In genomic region chr1:29235955-29236742, GRCh38 we compare ENCODE assay signal across 8 cellular contexts. TPM values are rescaled to one million over a fixed set of nuclear protein-coding genes. Genes with fewer than 3 reads are reported as not detected.
DNase-seq lines count a peak whose midpoint lies in the region; ATAC-seq and TF ChIP-seq lines count a peak whose summit lies in the region.

TSS of gene PTPRU (plus strand) at chr1:29236522. CDS start at chr1:29236645, 123 bp downstream.

- H3K36me3 ChIP-seq in BJ (ENCODE audit: control insufficient read depth, insufficient read depth, low read length) (no peaks in the 10 kb centered on the region), SJCRH30 (no peaks in the 10 kb centered on the region), neutrophil (no peaks in the 10 kb centered on the region)

- CTCF ChIA-PET in BJ (lab: Yijun Ruan, JAX): interaction anchor here (0.6 to 1.4 kb wide), 19 partner anchors 11 to 1583 kb away, joined by 3 to 5 read pairs (median 3); no protein-coding TSS in a partner anchor

- H3K4me3 ChIP-seq in BJ (ENCODE audit: low read depth, low read length): peak within 1 kb of the TSS; percentile 60
- H3K4me3 ChIP-seq in SJCRH30: peak within 1 kb of the TSS; percentile 62
- peak within 1 kb of the TSS; percentile 52 to 61 for H3K4me3 ChIP-seq in neutrophil (ENCODE audit: low read depth in 1 of 2, low read length in 1 of 2)

- POLR2A ChIA-PET in BJ (lab: Charles Lee): no interaction called here

- peak; percentile 78 for ATAC-seq in GM19351 (IDR thresholded peaks at IDR 0.05; ENCODE audit: unreplicated experiment)

- H3K4me1 ChIP-seq in SJCRH30: peaks cover 32% of the 10 kb centered on the region
- peaks cover 30 to 36% of the 10 kb centered on the region in 2 experiments for H3K4me1 ChIP-seq in neutrophil (ENCODE audit: control insufficient read depth in 1 of 2, insufficient read depth in 1 of 2, low read depth in 1 of 2, low read length in 1 of 2)

- peak; percentile 14; the same call in 1 of the 2 replicates for TF ChIP-seq CTCF in BJ (IDR thresholded peaks at IDR 0.05; ENCODE audit: insufficient read depth, low read depth, low read length)
- TF ChIP-seq CTCF in neutrophil (IDR thresholded peaks at IDR 0.05): peak; percentile 95

- H3K27me3 ChIP-seq in BJ (ENCODE audit: control insufficient read depth, insufficient read depth, low read length): no peaks in the 10 kb centered on the region
- H3K27me3 ChIP-seq in SJCRH30: no peaks in the 10 kb centered on the region
- H3K27me3 ChIP-seq in neutrophil: peaks cover 71% of the 10 kb centered on the region

- DNase-seq in BJ (ENCODE audit: low read depth) (no peak), HuH-7 (ENCODE audit: low spot score) (peak; percentile 87), SJCRH30 (peak; percentile 71 to 85), germinal center (ENCODE audit: low spot score) (peak; percentile 91), substantia nigra (lab: John Stamatoyannopoulos, UW) (peak in 45 of 49 donors; percentile 16 to 91 (median 58))
- DNase-seq in activated gamma-delta T cell treated with anti-CD3 and anti-CD28 coated beads, Interleukin-2, amount 50 U/mL, for 16 hours (ENCODE audit: low read depth): peak; percentile 68

- H3K27ac ChIP-seq in SJCRH30 (no peak within 1 kb of the TSS), neutrophil (no peak within 1 kb of the TSS), substantia nigra (ENCODE audit: low read depth, low read length, poor library complexity, severe bottlenecking) (peak within 1 kb of the TSS; percentile 42)

- no peaks in the 10 kb centered on the region for H3K9me3 ChIP-seq in SJCRH30 (replicated peaks)
- H3K9me3 ChIP-seq in neutrophil: no peaks in the 10 kb centered on the region

RNA-seq across cellular contexts. Expression of gene PTPRU, which starts in this region (rescaled TPM):
- polyA plus RNA-seq in BJ (2011; rRNA removed): 12.8 and 19.8 TPM in 2 replicates
- 20.9 and 26.4 TPM in 2 replicates for polyA minus RNA-seq in BJ (2011; rRNA and poly(A)+ RNA removed)
- total RNA-seq in SJCRH30 (2014; rRNA removed; shearing (Covaris generic)): 12.3 and 16.3 TPM in 2 replicates
